Comparison of ENCODE assay signal across 9 cellular contexts in the genomic region with DNA sequence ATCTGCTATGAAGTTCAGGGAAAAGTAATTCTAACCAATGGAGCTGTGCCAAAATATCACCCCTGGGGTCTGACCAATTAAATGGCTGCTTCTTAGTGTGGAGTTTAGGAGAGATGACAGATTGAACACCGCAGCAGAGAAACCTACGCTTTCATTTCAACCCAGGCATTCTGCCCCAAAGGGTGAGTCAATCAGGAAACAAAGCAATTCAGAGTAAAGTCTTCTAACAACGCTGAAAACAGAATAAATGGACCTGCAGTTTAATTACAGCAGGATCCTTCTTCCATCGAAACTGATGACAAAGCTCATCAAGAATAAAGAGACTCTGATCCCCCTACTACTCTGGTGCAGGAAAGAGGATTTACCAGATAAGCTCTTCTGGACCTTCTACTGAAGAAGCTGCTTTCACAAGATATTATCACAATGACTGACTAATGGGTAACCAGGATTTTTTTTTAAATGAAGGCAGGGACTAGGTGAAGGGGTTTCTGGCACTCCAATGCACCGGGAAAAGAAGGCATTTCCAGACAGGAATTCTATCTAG. TPM values are rescaled to one million over a fixed set of nuclear protein-coding genes. Genes with fewer than 3 reads are reported as not detected.
DNase-seq lines count a peak whose midpoint lies in the region; ATAC-seq, FAIRE-seq and TF ChIP-seq lines count a peak whose summit lies in the region.
"Had no signal": no experiment of that assay in that cellular context is flagged by ENCODE, and none has a peak within 500 bp of the region (broad histone marks: within the 10 kb centered on the region; RNA-seq: fewer than 3 reads in every experiment).

No MANE protein-coding gene starts in this region.

- H3F3A ChIP-seq in GM23248 (ENCODE audit: insufficient read depth) (peaks cover 24% of the 10 kb centered on the region), SK-N-SH (replicated peaks; ENCODE audit: insufficient read depth) (peaks cover 22% of the 10 kb centered on the region)

- peak overlapping the region; percentile 93 for H3K27ac Mint-ChIP-seq in CD4-positive, alpha-beta T cell

- SMC1A ChIA-PET in GM12878 (lab: Charles Lee; ENCODE audit: uncharacterized antibody, unreplicated experiment): interaction anchor here (1.1 to 12.0 kb wide), 13 partner anchors 10 to 47 kb away, joined by 4 to 221 read pairs (median 6); partner anchors contain the start of gene RFFL

- no peak overlapping the region for H3K4me3 ChIP-seq in GM23248
- peak overlapping the region; percentile 9 to 40; a peak in 2 of 4 replicates for H3K4me3 ChIP-seq in SK-N-SH (ENCODE audit: low read depth in 2 of 2, low read length in 1 of 2)
- H3K4me3 ChIP-seq in GM12878: peak overlapping the region; percentile 57
- H3K4me3 ChIP-seq in tibial artery: no peak overlapping the region

- peak; percentile 50 for TF ChIP-seq POLR2A in GM12878 (IDR thresholded peaks at IDR 0.05; ENCODE audit: low read depth, low read length)

- TF ChIP-seq CTCF in CD4-positive, alpha-beta T cell (IDR thresholded peaks at IDR 0.05): no peak
- TF ChIP-seq CTCF in SK-N-SH (IDR thresholded peaks at IDR 0.05) (no peak), GM12878 (IDR thresholded peaks at IDR 0.05 in 2 of 3, conservative IDR thresholded peaks at IDR 0.05 in 1 of 3; ENCODE audit: control insufficient read depth in 2 of 3, extremely low read depth in 1 of 3, insufficient read depth in 1 of 3, low read depth in 3 of 3, low read length in 3 of 3) (no peak), tibial artery (IDR thresholded peaks at IDR 0.05) (no peak)

- ATAC-seq in CD4-positive, alpha-beta T cell (ENCODE audit: poor library complexity): peak; percentile 74
- ATAC-seq in GM12878: peak; percentile 87
- no peak for ATAC-seq in HG03045 (IDR thresholded peaks at IDR 0.05; ENCODE audit: unreplicated experiment)
- ATAC-seq in HG02571 (IDR thresholded peaks at IDR 0.05; ENCODE audit: unreplicated experiment): no peak

- peaks cover 18% of the 10 kb centered on the region for H3K4me1 ChIP-seq in GM23248 (ENCODE audit: insufficient read depth)
- peaks cover 3 to 16% of the 10 kb centered on the region in 2 experiments; a peak in 2 of 4 replicates for H3K4me1 ChIP-seq in SK-N-SH (ENCODE audit: control insufficient read depth in 1 of 2, insufficient read depth in 2 of 2, low read depth in 1 of 2, low read length in 1 of 2)
- H3K4me1 ChIP-seq in GM12878 (ENCODE audit: control insufficient read depth, insufficient read depth, low read length): peaks cover 42% of the 10 kb centered on the region
- peaks cover 0 to 4% (median 0%) of the 10 kb centered on the region in 4 donors for H3K4me1 ChIP-seq in tibial artery

- peak; percentile 28 to 66 (median 44) for DNase-seq in CD4-positive, alpha-beta T cell
- DNase-seq in GM23248 (peak; percentile 56), SK-N-SH (peak; percentile 54), GM12878 (ENCODE audit: low read depth, low spot score) (peak; percentile 81), non-pigmented ciliary epithelial cell (ENCODE audit: low read depth) (peak; percentile 65), tibial artery (no peak)

- FAIRE-seq in GM12878 (lab: Jason Lieb, UNC): no peak
- FAIRE-seq: G401.6 had no signal

- H4K20me1 ChIP-seq in GM23248 (ENCODE audit: insufficient read depth) (no peaks in the 10 kb centered on the region), SK-N-SH (ENCODE audit: insufficient read depth) (0 out of 2 replicates have a peak, but pooled peaks cover 6% of the 10 kb centered on the region), GM12878 (ENCODE audit: control insufficient read depth, insufficient read depth) (no peaks in the 10 kb centered on the region)

- no peaks in the 10 kb centered on the region for H3K27me3 ChIP-seq in CD4-positive, alpha-beta T cell (ENCODE audit: control insufficient read depth, insufficient read depth, low read length)
- H3K27me3 ChIP-seq in GM23248 (replicated peaks; ENCODE audit: insufficient read depth) (no peaks in the 10 kb centered on the region), SK-N-SH (ENCODE audit: insufficient read depth) (no peaks in the 10 kb centered on the region), GM12878 (replicated peaks in 1 of 2; ENCODE audit: control insufficient read depth in 2 of 2, insufficient read depth in 2 of 2, low read length in 1 of 2) (no peaks in the 10 kb centered on the region), tibial artery (no peaks in the 10 kb centered on the region)

- no peaks in the 10 kb centered on the region for H3K27me3 Mint-ChIP-seq in CD4-positive, alpha-beta T cell

- POLR2A ChIA-PET in CD4-positive, alpha-beta T cell (lab: Charles Lee): interaction anchor here (0.7 to 3.2 kb wide), 15 partner anchors 11 to 493 kb away, joined by 3 to 31 read pairs (median 4); partner anchors contain the start of genes LIG3 and RFFL
- POLR2A ChIA-PET in SK-N-SH (lab: Yijun Ruan, JAX) (no interaction called here), GM12878 (lab: Charles Lee) (interaction anchor here (0.6 to 3.9 kb wide), 9 partner anchors 13 to 43 kb away, joined by 4 to 37 read pairs (median 7); partner anchors contain the start of gene RFFL)

- RAD21 ChIA-PET in GM12878 (lab: Charles Lee; ENCODE audit: unreplicated experiment): interaction anchor here (0.6 to 3.4 kb wide), 20 partner anchors 9 to 498 kb away, joined by 3 to 53 read pairs (median 8); partner anchors contain the start of genes LIG3, RAD51D and RFFL

- peak overlapping the region; percentile 82 for H3K27ac ChIP-seq in CD4-positive, alpha-beta T cell (ENCODE audit: low read depth, low read length)
- no peak overlapping the region for H3K27ac ChIP-seq in GM23248
- H3K27ac ChIP-seq in SK-N-SH (ENCODE audit: low read depth in 2 of 2, low read length in 1 of 2): peak overlapping the region in 1 of 2 experiments; percentile 54; a peak in 2 of 4 replicates
- peak overlapping the region; percentile 75 for H3K27ac ChIP-seq in GM12878 (ENCODE audit: control insufficient read depth, insufficient read depth)
- no peak overlapping the region for H3K27ac ChIP-seq in tibial artery

- peak overlapping the region; percentile 78 for H3K4me3 Mint-ChIP-seq in CD4-positive, alpha-beta T cell

- in situ Hi-C loops in GM23248 (cut with MboI) (no loop called here), GM12878 (cut with MboI) (no loop called here)

- 72 to 81% methylated on average over 5 of the region's 5 CpGs for whole genome bisulfite sequencing in GM23248 (ENCODE audit: low coverage in 1 of 2, low lambda C conversion rate in 2 of 2, missing lambda C conversion rate in 2 of 2), 2 experiments
- WGBS in SK-N-SH (ENCODE audit: low lambda C conversion rate): 24% methylated on average over 5 of the region's 5 CpGs
- 0% methylated on average over 5 of the region's 5 CpGs for WGBS in GM12878 (ENCODE audit: insufficient coverage, insufficient replicate concordance, low lambda C conversion rate, missing lambda C conversion rate)

- H3K79me2 ChIP-seq in GM23248 (ENCODE audit: insufficient read depth): peaks cover 23% of the 10 kb centered on the region
- H3K79me2 ChIP-seq in SK-N-SH (ENCODE audit: insufficient read depth): peaks cover 43% of the 10 kb centered on the region
- H3K79me2 ChIP-seq in GM12878 (ENCODE audit: control insufficient read depth, insufficient read depth, low read length): peaks cover 48% of the 10 kb centered on the region

- H3K9me3 ChIP-seq in CD4-positive, alpha-beta T cell (ENCODE audit: control insufficient read depth, low read length): no peaks in the 10 kb centered on the region
- H3K9me3 ChIP-seq in GM23248 (ENCODE audit: low read depth): no peaks in the 10 kb centered on the region
- H3K9me3 ChIP-seq in SK-N-SH: no peaks in the 10 kb centered on the region
- no peaks in the 10 kb centered on the region for H3K9me3 ChIP-seq in GM12878 (replicated peaks; ENCODE audit: control insufficient read depth, insufficient read depth, low read length)
- no peaks in the 10 kb centered on the region for H3K9me3 ChIP-seq in tibial artery

- no peak for TF ChIP-seq EP300 in SK-N-SH (IDR thresholded peaks at IDR 0.05; ENCODE audit: borderline replicate concordance in 1 of 2, low read depth in 1 of 2, low read length in 1 of 2)
- peak in 1 of 2 experiments; percentile 42; a peak in 1 of 4 replicates for TF ChIP-seq EP300 in GM12878 (IDR thresholded peaks at IDR 0.05; ENCODE audit: borderline replicate concordance in 1 of 2, control insufficient read depth in 1 of 2, low read depth in 2 of 2, low read length in 2 of 2)

- H3K36me3 ChIP-seq in GM23248 (ENCODE audit: low read depth) (no peaks in the 10 kb centered on the region), SK-N-SH (replicated peaks in 1 of 2; ENCODE audit: control insufficient read depth in 1 of 2, insufficient read depth in 2 of 2, low read length in 1 of 2) (no peaks in the 10 kb centered on the region), GM12878 (ENCODE audit: control insufficient read depth in 2 of 2, insufficient read depth in 2 of 2, low read length in 1 of 2) (peaks cover 0 to 1% of the 10 kb centered on the region in 2 experiments; a peak in 1 of 4 replicates), tibial artery (no peaks in the 10 kb centered on the region)

- H3K36me3 Mint-ChIP-seq in CD4-positive, alpha-beta T cell (ENCODE audit: low read depth): peaks cover 11% of the 10 kb centered on the region

- H3K4me1 Mint-ChIP-seq in CD4-positive, alpha-beta T cell (ENCODE audit: low read depth): peaks cover 79% of the 10 kb centered on the region

- TF ChIP-seq RAD21 in SK-N-SH (IDR thresholded peaks at IDR 0.05; ENCODE audit: low read length) (no peak), GM12878 (IDR thresholded peaks at IDR 0.05; ENCODE audit: insufficient read depth, low read depth, low read length) (no peak)

- CTCF ChIA-PET in CD4-positive, alpha-beta T cell (lab: Charles Lee): interaction anchor here (0.6 to 2.0 kb wide), 6 partner anchors 17 to 255 kb away, joined by 3 to 10 read pairs (median 6); partner anchors contain the start of gene RFFL
- CTCF ChIA-PET in SK-N-SH (lab: Yijun Ruan, JAX) (no interaction called here), GM12878 (lab: Yijun Ruan, JAX) (interaction anchor here (0.7 to 2.0 kb wide), 12 partner anchors 12 to 73 kb away, joined by 3 to 11 read pairs (median 5); partner anchors contain the start of genes RAD51D and RFFL)

- no peaks in the 10 kb centered on the region for H3K9me3 Mint-ChIP-seq in CD4-positive, alpha-beta T cell

- H2AFZ ChIP-seq in GM23248: no peak overlapping the region
- no peak overlapping the region for H2AFZ ChIP-seq in SK-N-SH (ENCODE audit: low read depth)
- H2AFZ ChIP-seq in GM12878 (ENCODE audit: control insufficient read depth, low read depth, low read length): peak overlapping the region; percentile 51

- intact Hi-C loops in CD4-positive, alpha-beta T cell (cut with DNase I, micrococcal nuclease): loop anchor here (1.0 to 2.0 kb wide), 2 partner anchors 16 kb away; partner anchors contain the start of gene RFFL (in 2 of the 2)
- intact Hi-C loops in GM12878 (cut with micrococcal nuclease; ENCODE audit: unreplicated experiment) (loop anchor here (2.0 kb wide), 1 partner anchor 16 kb away; the partner anchor contains the start of gene RFFL), tibial artery (cut with DNase I; ENCODE audit: low total_unique reads) (no loop called here)

- no peaks in the 10 kb centered on the region for H3K9me2 ChIP-seq in GM23248 (ENCODE audit: insufficient read depth)
- no peaks in the 10 kb centered on the region for H3K9me2 ChIP-seq in SK-N-SH

- H3K4me2 ChIP-seq in GM23248 (ENCODE audit: unreplicated experiment): peak overlapping the region; percentile 3
- H3K4me2 ChIP-seq in SK-N-SH: peak overlapping the region; percentile 55
- H3K4me2 ChIP-seq in GM12878 (ENCODE audit: control insufficient read depth, insufficient read depth): peak overlapping the region; percentile 43

- no peak overlapping the region for H3K9ac ChIP-seq in GM23248
- peak overlapping the region; percentile 10; the same call in 1 of the 2 replicates for H3K9ac ChIP-seq in SK-N-SH
- peak overlapping the region; percentile 55 for H3K9ac ChIP-seq in GM12878 (ENCODE audit: control insufficient read depth, insufficient read depth, low read length)

- TSS peak; percentile 99 for BruUV-seq in GM12878 (replicated peaks; lab: Mats Ljungman, UMichigan)

RNA-seq across cellular contexts. Expression of gene RFFL, which starts 16.7 kb away (rescaled TPM):
- total RNA-seq in CD4-positive, alpha-beta T cell: 10 to 100 TPM; 57.8 to 66.1 TPM
- total RNA-seq in GM23248 (2014; rRNA removed; shearing (Covaris generic)): 7.0 and 9.0 TPM in 2 replicates
- polyA plus RNA-seq in GM23248 (2016; fragmentation: Nextera tagmentation; extraction: Ambion mirVana): 3.9 and 4.2 TPM in 2 replicates
- 10.1 and 12.7 TPM in 2 replicates for polyA plus RNA-seq in SK-N-SH (2012; rRNA removed)
- polyA plus RNA-seq in SK-N-SH (2012; cell fraction: cytosol; rRNA removed): 9.4 and 13.4 TPM in 2 replicates
- 11.3 and 13.1 TPM in 2 replicates for polyA plus RNA-seq in SK-N-SH (2012; cell fraction: nucleus; rRNA removed)
- total RNA-seq in GM12878 (2013; cell fraction: nucleolus; rRNA removed): 56.2 and 57.8 TPM in 2 replicates
- total RNA-seq in GM12878 (2014; rRNA removed): 28.6 and 31.4 TPM in 2 replicates
- total RNA-seq in GM12878 (2014; rRNA removed; fragmentation: Illumina TruSeq; extraction: Trizol): 25.4 and 26.1 TPM in 2 replicates
- 37.4 and 38.3 TPM in 2 replicates for total RNA-seq in GM12878 (2021)
- polyA plus RNA-seq in GM12878 (2011; ENCODE audit: low read depth): 10.9 TPM
- polyA plus RNA-seq in GM12878 (2011; rRNA removed): 51.1 and 56.1 TPM in 2 replicates
- polyA plus RNA-seq in GM12878 (2011; cell fraction: cytosol; rRNA removed): 50.7 and 60.3 TPM in 2 replicates
- polyA plus RNA-seq in GM12878 (2011; cell fraction: nucleus; rRNA removed): 27.8 and 28.7 TPM in 2 replicates
- polyA plus RNA-seq in GM12878 (2012): 18.2 and 21.3 TPM in 2 replicates
- polyA plus RNA-seq in GM12878 (2014; fragmentation: Illumina TruSeq; extraction: Trizol): 25.3 and 27.0 TPM in 2 replicates
- 1 to 10 TPM; 4.7 to 6.7 TPM for polyA plus RNA-seq in GM12878 (2014; fragmentation: Nextera tagmentation; extraction: Ambion mirVana)
- polyA plus RNA-seq in GM12878 (2014; rRNA removed): 24.5 and 26.4 TPM in 2 replicates
- 10 to 100 TPM; 26.7 to 31.0 TPM for polyA plus RNA-seq in GM12878 (2016; fragmentation: Nextera tagmentation; extraction: Ambion mirVana)
- polyA minus RNA-seq in GM12878 (2011; rRNA and poly(A)+ RNA removed): 133 and 190 TPM in 2 replicates
- 39.5 and 49.2 TPM in 2 replicates for polyA minus RNA-seq in GM12878 (2011; cell fraction: cytosol; rRNA and poly(A)+ RNA removed)
- 14.4 and 21.6 TPM in 2 replicates for polyA minus RNA-seq in GM12878 (2011; cell fraction: nucleus; rRNA and poly(A)+ RNA removed)

Comparison
In these comparisons a context has a peak if more than half of its experiments do, and no peak if none do; other contexts are left out.
1. ATAC-seq: peak in CD4-positive, alpha-beta T cell (single experiment) and GM12878 (single experiment); none in HG03045 (single experiment) and HG02571 (single experiment).
2. DNase-seq: peak in CD4-positive, alpha-beta T cell (10 of 10), GM23248 (single experiment), SK-N-SH (single experiment), GM12878 (single experiment) and non-pigmented ciliary epithelial cell (single experiment); none in tibial artery (0 of 2).
3. H3K27ac ChIP-seq: peak in CD4-positive, alpha-beta T cell (single experiment) and GM12878 (single experiment); none in GM23248 (single experiment) and tibial artery (0 of 2).
4. H3K4me2 ChIP-seq: peak in every context shown above with its lines; median percentile 55 in SK-N-SH; 43 in GM12878; 3 in GM23248.
5. H3K4me3 ChIP-seq: peak in SK-N-SH (2 of 2) and GM12878 (single experiment); none in GM23248 (single experiment) and tibial artery (0 of 2).